15 cellular contexts compared by ENCODE assay signal in the genomic region with DNA sequence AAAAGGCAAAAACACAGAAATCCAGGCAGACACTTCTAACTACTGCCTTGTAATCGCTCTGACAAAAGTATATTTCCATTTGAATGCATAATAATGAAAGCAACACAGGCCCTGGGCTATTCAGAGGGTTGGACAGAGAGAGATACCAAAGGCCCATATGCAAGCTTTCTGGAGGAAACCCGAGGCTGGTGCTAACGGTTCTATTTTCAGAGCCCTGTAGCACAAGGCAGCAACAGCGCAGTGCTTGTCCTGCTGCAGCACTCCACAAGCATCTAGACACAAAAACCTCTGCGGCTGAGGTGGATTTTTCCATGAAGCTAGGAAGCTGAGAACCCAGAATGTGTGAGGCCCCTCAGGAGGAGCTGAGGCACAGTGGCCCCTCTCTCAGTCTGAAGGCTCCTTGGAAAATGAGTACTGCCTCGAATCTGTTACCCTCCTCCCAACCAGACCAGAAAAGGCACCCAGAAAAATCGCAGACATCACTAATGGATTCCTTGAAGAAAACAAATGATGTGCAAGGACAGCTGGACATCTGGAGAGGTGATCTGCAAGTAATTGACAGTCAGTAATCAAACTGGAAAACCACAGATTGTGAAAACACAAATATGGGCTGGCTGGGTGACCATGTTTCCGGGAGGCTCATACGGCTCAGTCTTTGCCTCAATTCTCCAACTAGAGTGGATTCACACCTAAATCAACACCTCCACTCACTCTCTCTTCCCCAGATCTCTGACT. TPM values are rescaled to one million over a fixed set of nuclear protein-coding genes. Genes with fewer than 3 reads are reported as not detected.
DNase-seq lines count a peak whose midpoint lies in the region; ATAC-seq, FAIRE-seq and TF ChIP-seq lines count a peak whose summit lies in the region.
"Had no signal": no experiment of that assay in that cellular context is flagged by ENCODE, and none has a peak within 500 bp of the region (broad histone marks: within the 10 kb centered on the region; RNA-seq: fewer than 3 reads in every experiment).

No MANE protein-coding gene starts in this region.

- TF ChIP-seq CTCF in GM12878 (IDR thresholded peaks at IDR 0.05 in 2 of 3, conservative IDR thresholded peaks at IDR 0.05 in 1 of 3; ENCODE audit: control insufficient read depth in 2 of 3, extremely low read depth in 1 of 3, insufficient read depth in 1 of 3, low read depth in 3 of 3, low read length in 3 of 3) (no peak), osteoblast (IDR thresholded peaks at IDR 0.05; ENCODE audit: extremely low read depth, low read depth, low read length) (no peak)

- ATAC-seq in GM12878 (peak; percentile 17; the same call in 1 of the 3 replicates), left cardiac atrium (peak; percentile 42 to 59)
- ATAC-seq: activated CD4-positive, alpha-beta T cell treated with anti-CD3 and anti-CD28 coated beads for 36 hours had no signal

- H3K27ac ChIP-seq in GM12878 (ENCODE audit: control insufficient read depth, insufficient read depth) (no peak overlapping the region), osteoblast (ENCODE audit: low read depth, low read length) (no peak overlapping the region)
- H3K27ac ChIP-seq: ovary had no signal

- no peak for TF ChIP-seq POLR2A in GM12878 (IDR thresholded peaks at IDR 0.05; ENCODE audit: low read depth, low read length)

- SMC1A ChIA-PET in GM12878 (lab: Charles Lee; ENCODE audit: uncharacterized antibody, unreplicated experiment): interaction anchor here (1.0 to 1.5 kb wide), 3 partner anchors 9 to 40 kb away, joined by 3 to 4 read pairs (median 3); no protein-coding TSS in a partner anchor

- H3K9me3 ChIP-seq in GM12878 (replicated peaks; ENCODE audit: control insufficient read depth, insufficient read depth, low read length) (no peaks in the 10 kb centered on the region; the same call in 2 of the 3 replicates), osteoblast (ENCODE audit: low read depth, low read length) (no peaks in the 10 kb centered on the region)
- H3K9me3 ChIP-seq: ovary had no signal

- in situ Hi-C loops in GM12878 (cut with MboI): no loop called here

- WGBS in GM12878 (ENCODE audit: insufficient coverage, insufficient replicate concordance, low lambda C conversion rate, missing lambda C conversion rate): 56% methylated on average over 9 of the region's 9 CpGs

- TF ChIP-seq EP300 in GM12878 (IDR thresholded peaks at IDR 0.05; ENCODE audit: borderline replicate concordance in 1 of 2, control insufficient read depth in 1 of 2, low read depth in 2 of 2, low read length in 2 of 2): no peak

- no peak overlapping the region for H3K9ac ChIP-seq in GM12878 (ENCODE audit: control insufficient read depth, insufficient read depth, low read length)

- CTCF ChIA-PET in GM12878 (lab: Yijun Ruan, JAX): interaction anchor here (1.3 kb wide), 1 partner anchor 10 kb away, joined by 7 read pairs; no protein-coding TSS in a partner anchor

- no peaks in the 10 kb centered on the region for H3K36me3 ChIP-seq in GM12878 (ENCODE audit: control insufficient read depth in 2 of 2, insufficient read depth in 2 of 2, low read length in 1 of 2)
- no peaks in the 10 kb centered on the region for H3K36me3 ChIP-seq in osteoblast (ENCODE audit: insufficient read depth, low read length)
- H3K36me3 ChIP-seq: ovary had no signal

- H3K4me2 ChIP-seq in GM12878 (ENCODE audit: control insufficient read depth, insufficient read depth) (no peak overlapping the region), osteoblast (ENCODE audit: insufficient read depth, low read length) (no peak overlapping the region)

- no peaks in the 10 kb centered on the region for H3K4me1 ChIP-seq in GM12878 (ENCODE audit: control insufficient read depth, insufficient read depth, low read length)
- H3K4me1 ChIP-seq in osteoblast (ENCODE audit: insufficient read depth, low read length): peaks cover 17% of the 10 kb centered on the region

- no peak for FAIRE-seq in GM12878 (lab: Jason Lieb, UNC)

- H3K4me3 ChIP-seq in GM12878: no peak overlapping the region
- H3K4me3 ChIP-seq in osteoblast (ENCODE audit: insufficient read depth, low read length): no peak overlapping the region
- H3K4me3 ChIP-seq: lung, ovary had no signal

- H4K20me1 ChIP-seq in GM12878 (ENCODE audit: control insufficient read depth, insufficient read depth): no peaks in the 10 kb centered on the region
- no peaks in the 10 kb centered on the region for H4K20me1 ChIP-seq in osteoblast (ENCODE audit: insufficient read depth, low read length)

- H3K27me3 ChIP-seq in GM12878 (replicated peaks in 1 of 2; ENCODE audit: control insufficient read depth in 2 of 2, insufficient read depth in 2 of 2, low read length in 1 of 2) (0 out of 4 replicates have a peak, but pooled peaks cover 0 to 2% of the 10 kb centered on the region in 2 experiments), osteoblast (ENCODE audit: insufficient read depth, low read length) (no peaks in the 10 kb centered on the region)
- H3K27me3 ChIP-seq: ovary had no signal

- TF ChIP-seq RAD21 in GM12878 (IDR thresholded peaks at IDR 0.05; ENCODE audit: insufficient read depth, low read depth, low read length): no peak

- intact Hi-C loops in GM12878 (cut with micrococcal nuclease; ENCODE audit: unreplicated experiment): no loop called here
- intact Hi-C loops in left cardiac atrium (cut with DNase I): no loop called here

- POLR2A ChIA-PET in GM12878 (lab: Charles Lee): no interaction called here

- H2AFZ ChIP-seq in GM12878 (ENCODE audit: control insufficient read depth, low read depth, low read length) (no peak overlapping the region), osteoblast (ENCODE audit: low read length) (peak overlapping the region; percentile 61)

- H3K79me2 ChIP-seq in GM12878 (ENCODE audit: control insufficient read depth, insufficient read depth, low read length) (no peaks in the 10 kb centered on the region), osteoblast (ENCODE audit: insufficient read depth, low read length) (no peaks in the 10 kb centered on the region)

- DNase-seq in EH (ENCODE audit: low read depth) (peak; percentile 41), GM12878 (ENCODE audit: low read depth, low spot score) (no peak), left cardiac atrium (no peak), osteoblast (ENCODE audit: insufficient read length, low spot score, missing footprints) (no peak), SIG-M5 treated with dmso at 0.1 percent for 504 hours (lab: John Stamatoyannopoulos, UW; ENCODE audit: unreplicated experiment) (no peak), NCI-H2029 (lab: John Stamatoyannopoulos, UW) (no peak), NCI-H2227 treated with DMSO at 0.1 percent for 48 hours (lab: John Stamatoyannopoulos, UW) (no peak)
- no peak for DNase-seq in activated effector memory CD4-positive, alpha-beta T cell treated with Interleukin-2 at 50 U/mL for 16 hours
- DNase-seq: activated CD4-positive, alpha-beta T cell treated with anti-CD3 and anti-CD28 coated beads for 36 hours; activated T-cell treated with anti-CD3 and anti-CD28 coated beads, Interleukin-2, amount 50 U/mL, for 1 hour; DMS153; NCI-H1105; NCI-H226; ovary had no signal

- RAD21 ChIA-PET in GM12878 (lab: Charles Lee; ENCODE audit: unreplicated experiment): no interaction called here

- no TSS peak for BruUV-seq in GM12878 (replicated peaks; lab: Mats Ljungman, UMichigan)

TF ChIP-seq in GM12878, 131 proteins besides CTCF, POLR2A, EP300 and RAD21 (continues in another document):
- TF ChIP-seq, protein P1, sequence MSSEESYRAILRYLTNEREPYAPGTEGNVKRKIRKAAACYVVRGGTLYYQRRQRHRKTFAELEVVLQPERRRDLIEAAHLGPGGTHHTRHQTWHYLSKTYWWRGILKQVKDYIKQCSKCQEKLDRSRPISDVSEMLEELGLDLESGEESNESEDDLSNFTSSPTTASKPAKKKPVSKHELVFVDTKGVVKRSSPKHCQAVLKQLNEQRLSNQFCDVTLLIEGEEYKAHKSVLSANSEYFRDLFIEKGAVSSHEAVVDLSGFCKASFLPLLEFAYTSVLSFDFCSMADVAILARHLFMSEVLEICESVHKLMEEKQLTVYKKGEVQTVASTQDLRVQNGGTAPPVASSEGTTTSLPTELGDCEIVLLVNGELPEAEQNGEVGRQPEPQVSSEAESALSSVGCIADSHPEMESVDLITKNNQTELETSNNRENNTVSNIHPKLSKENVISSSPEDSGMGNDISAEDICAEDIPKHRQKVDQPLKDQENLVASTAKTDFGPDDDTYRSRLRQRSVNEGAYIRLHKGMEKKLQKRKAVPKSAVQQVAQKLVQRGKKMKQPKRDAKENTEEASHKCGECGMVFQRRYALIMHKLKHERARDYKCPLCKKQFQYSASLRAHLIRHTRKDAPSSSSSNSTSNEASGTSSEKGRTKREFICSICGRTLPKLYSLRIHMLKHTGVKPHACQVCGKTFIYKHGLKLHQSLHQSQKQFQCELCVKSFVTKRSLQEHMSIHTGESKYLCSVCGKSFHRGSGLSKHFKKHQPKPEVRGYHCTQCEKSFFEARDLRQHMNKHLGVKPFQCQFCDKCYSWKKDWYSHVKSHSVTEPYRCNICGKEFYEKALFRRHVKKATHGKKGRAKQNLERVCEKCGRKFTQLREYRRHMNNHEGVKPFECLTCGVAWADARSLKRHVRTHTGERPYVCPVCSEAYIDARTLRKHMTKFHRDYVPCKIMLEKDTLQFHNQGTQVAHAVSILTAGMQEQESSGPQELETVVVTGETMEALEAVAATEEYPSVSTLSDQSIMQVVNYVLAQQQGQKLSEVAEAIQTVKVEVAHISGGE (CRISPR knock-in tag; IDR thresholded peaks at IDR 0.05): no peak

RNA-seq across cellular contexts. Expression of a gene that starts 54.0 kb away (rescaled TPM):
- 2.6 and 2.9 TPM in 2 replicates for total RNA-seq in GM12878 (2013; cell fraction: nucleolus; rRNA removed)
- 0.96 and 1.1 TPM in 2 replicates for total RNA-seq in GM12878 (2014; rRNA removed)
- total RNA-seq in GM12878 (2014; rRNA removed; fragmentation: Illumina TruSeq; extraction: Trizol): 0.81 and 1.1 TPM in 2 replicates
- 1.5 TPM in 2 replicates for total RNA-seq in GM12878 (2021)
- polyA plus RNA-seq in GM12878 (2011; ENCODE audit: low read depth): not detected
- 0.24 and 0.31 TPM in 2 replicates for polyA plus RNA-seq in GM12878 (2011; rRNA removed)
- 0.27 and 0.39 TPM in 2 replicates for polyA plus RNA-seq in GM12878 (2011; cell fraction: cytosol; rRNA removed)
- polyA plus RNA-seq in GM12878 (2011; cell fraction: nucleus; rRNA removed): 0.75 and 1.9 TPM in 2 replicates
- polyA plus RNA-seq in GM12878 (2012): 0.08 TPM in 1 of 2 replicates, not detected in the other
- 1.4 and 2.1 TPM in 2 replicates for polyA plus RNA-seq in GM12878 (2014; fragmentation: Illumina TruSeq; extraction: Trizol)
- under 1 TPM; 0.45 to 0.75 TPM for polyA plus RNA-seq in GM12878 (2014; fragmentation: Nextera tagmentation; extraction: Ambion mirVana)
- 0.62 and 0.83 TPM in 2 replicates for polyA plus RNA-seq in GM12878 (2014; rRNA removed)
- under 1 TPM; 0.62 to 0.82 TPM for polyA plus RNA-seq in GM12878 (2016; fragmentation: Nextera tagmentation; extraction: Ambion mirVana)
- polyA minus RNA-seq in GM12878 (2011; rRNA and poly(A)+ RNA removed): 0.15 and 0.59 TPM in 2 replicates
- polyA minus RNA-seq in GM12878 (2011; cell fraction: cytosol; rRNA and poly(A)+ RNA removed): not detected in 2 replicates
- 0.48 and 0.86 TPM in 2 replicates for polyA minus RNA-seq in GM12878 (2011; cell fraction: nucleus; rRNA and poly(A)+ RNA removed)
- 1 to 10 TPM; 3.8 to 4.9 TPM for total RNA-seq in left cardiac atrium
- total RNA-seq in osteoblast: 1.1 and 1.2 TPM in 2 replicates
